Comparison of ENCODE assay signal across 16 cellular contexts in genomic region chr4:10048931-10049655, GRCh38. TPM values are rescaled to one million over a fixed set of nuclear protein-coding genes. Genes with fewer than 3 reads are reported as not detected.
DNase-seq lines count a peak whose midpoint lies in the region; ATAC-seq, FAIRE-seq and TF ChIP-seq lines count a peak whose summit lies in the region.
"Had no signal": no experiment of that assay in that cellular context is flagged by ENCODE, and none has a peak within 500 bp of the region (broad histone marks: within the 10 kb centered on the region; RNA-seq: fewer than 3 reads in every experiment).

No MANE protein-coding gene starts in this region.

- peak; percentile 70 for ATAC-seq in RWPE2 (ENCODE audit: low read depth)

- H3K27me3 ChIP-seq in RWPE2 (ENCODE audit: insufficient read depth, poor library complexity, severe bottlenecking) (no peaks in the 10 kb centered on the region), small intestine (ENCODE audit: control insufficient read depth in 2 of 2, insufficient read depth in 2 of 2, low read length in 2 of 2) (no peaks in the 10 kb centered on the region), BE2C (no peaks in the 10 kb centered on the region)

- H3K27ac ChIP-seq in RWPE2 (ENCODE audit: poor library complexity, severe bottlenecking) (peak overlapping the region; percentile 8), small intestine (ENCODE audit: low read depth in 1 of 2, low read length in 1 of 2) (no peak overlapping the region)
- H3K27ac ChIP-seq: PC-9 had no signal

- H3K27ac Mint-ChIP-seq in T-helper 2 cell treated with Interferon-gamma antibody and Interleukin-4, amounts not matched to agents 5 μg/mL and 100 μg/mL, for 36 hours, result no peak overlapping the region
- H3K27ac Mint-ChIP-seq: B cell; CD4-positive, alpha-beta T cell; IgD-negative memory B cell had no signal

- H3K4me1 ChIP-seq in RWPE2 (ENCODE audit: insufficient read depth, poor library complexity, severe bottlenecking), result peaks cover 21% of the 10 kb centered on the region
- H3K4me1 ChIP-seq in small intestine (ENCODE audit: control insufficient read depth in 2 of 2, insufficient read depth in 1 of 2, low read depth in 1 of 2, low read length in 1 of 2), result peaks cover 2 to 3% of the 10 kb centered on the region in 2 donors
- H3K4me1 ChIP-seq in BE2C, result no peaks in the 10 kb centered on the region; the same call in 1 of the 2 replicates

- H3K4me1 Mint-ChIP-seq in T-helper 2 cell treated with Interferon-gamma antibody and Interleukin-4, amounts not matched to agents 5 μg/mL and 100 μg/mL, for 36 hours (ENCODE audit: low read depth), result peaks cover 12% of the 10 kb centered on the region

- H3K4me3 ChIP-seq in RWPE2 (ENCODE audit: severe bottlenecking) (no peak overlapping the region), small intestine (ENCODE audit: low read depth in 1 of 2, low read length in 2 of 2) (no peak overlapping the region), BE2C (ENCODE audit: low read depth, low read length) (no peak overlapping the region)
- H3K4me3 ChIP-seq: PC-9 had no signal

- no peak overlapping the region for H3K4me3 Mint-ChIP-seq in T-helper 2 cell treated with Interferon-gamma antibody and Interleukin-4, amounts not matched to agents 5 μg/mL and 100 μg/mL, for 36 hours
- H3K4me3 Mint-ChIP-seq: B cell; CD4-positive, alpha-beta T cell had no signal

- peak; percentile 23 for DNase-seq in NCI-H146 treated with DMSO at 0.1 percent for 48 hours (lab: John Stamatoyannopoulos, UW; ENCODE audit: unreplicated experiment)
- DNase-seq in RWPE2 (ENCODE audit: low spot score), result no peak
- peak; percentile 18 for DNase-seq in kidney tubule cell (ENCODE audit: low spot score)
- peak; percentile 68 for DNase-seq in small intestine
- no peak for DNase-seq in BE2C
- DNase-seq in activated naive CD4-positive, alpha-beta T cell treated with Interleukin-2 at 50 U/mL for 16 hours, result no peak
- DNase-seq in T-helper 2 cell treated with Interferon-gamma antibody and Interleukin-4, amounts not matched to agents 5 μg/mL and 100 μg/mL, for 36 hours (ENCODE audit: low spot score), result no peak
- DNase-seq: Calu3; CD4-positive, alpha-beta T cell; Kasumi-1; NCI-H1930 had no signal

- H3K9me3 ChIP-seq in RWPE2 (ENCODE audit: severe bottlenecking), result no peaks in the 10 kb centered on the region
- H3K9me3 ChIP-seq in small intestine (ENCODE audit: control insufficient read depth, low read depth), result no peaks in the 10 kb centered on the region
- H3K9me3 ChIP-seq in BE2C, result no peaks in the 10 kb centered on the region

- no peaks in the 10 kb centered on the region for H3K36me3 Mint-ChIP-seq in T-helper 2 cell treated with Interferon-gamma antibody and Interleukin-4, amounts not matched to agents 5 μg/mL and 100 μg/mL, for 36 hours (ENCODE audit: low read depth)
- H3K36me3 Mint-ChIP-seq: IgD-negative memory B cell had no signal

- H3K9me3 Mint-ChIP-seq in T-helper 2 cell treated with Interferon-gamma antibody and Interleukin-4, amounts not matched to agents 5 μg/mL and 100 μg/mL, for 36 hours, result no peaks in the 10 kb centered on the region
- H3K9me3 Mint-ChIP-seq: CD4-positive, alpha-beta T cell; IgD-negative memory B cell had no signal

- H3K36me3 ChIP-seq in RWPE2 (ENCODE audit: low read depth) (no peaks in the 10 kb centered on the region), small intestine (ENCODE audit: control insufficient read depth in 2 of 2, insufficient read depth in 2 of 2, low read length in 2 of 2) (no peaks in the 10 kb centered on the region), BE2C (no peaks in the 10 kb centered on the region)

- 50 to 59% (median 53%) methylated on average over 4 of the region's 4 CpGs for WGBS in small intestine, 3 donors

- no peak for TF ChIP-seq CTCF in RWPE2 (IDR thresholded peaks at IDR 0.05; ENCODE audit: poor library complexity, severe bottlenecking)
- TF ChIP-seq CTCF in BE2C (IDR thresholded peaks at IDR 0.05; ENCODE audit: low read depth, low read length), result no peak

- peaks cover 2% of the 10 kb centered on the region for H3K27me3 Mint-ChIP-seq in T-helper 2 cell treated with Interferon-gamma antibody and Interleukin-4, amounts not matched to agents 5 μg/mL and 100 μg/mL, for 36 hours (ENCODE audit: low read depth)
- H3K27me3 Mint-ChIP-seq: CD4-positive, alpha-beta T cell; IgD-negative memory B cell had no signal

- FAIRE-seq in small intestine (lab: Jason Lieb, UNC), result no peak
- FAIRE-seq: GM19239, H54 had no signal

RNA-seq across cellular contexts. Expression of gene SLC2A9, which starts 27.8 kb away (rescaled TPM):
- polyA plus RNA-seq in small intestine, result 10 to 100 TPM in 2 of 3 donors, 1 to 10 TPM in 1; 7.4 to 13.0 (median 11.7) TPM
- polyA plus RNA-seq in BE2C (2012; ENCODE audit: insufficient read depth, insufficient read length, low read depth), result not detected

Comparison
In these comparisons a context has a peak if more than half of its experiments do, and no peak if none do; other contexts are left out.
1. DNase-seq: peak in NCI-H146 treated with DMSO at 0.1 percent for 48 hours (single experiment), kidney tubule cell (single experiment) and small intestine (single experiment); none in RWPE2 (single experiment), BE2C (single experiment), activated naive CD4-positive, alpha-beta T cell treated with Interleukin-2 at 50 U/mL for 16 hours (single experiment) and T-helper 2 cell treated with Interferon-gamma antibody and Interleukin-4, amounts not matched to agents 5 μg/mL and 100 μg/mL, for 36 hours (single experiment).